In the genomic region with DNA sequence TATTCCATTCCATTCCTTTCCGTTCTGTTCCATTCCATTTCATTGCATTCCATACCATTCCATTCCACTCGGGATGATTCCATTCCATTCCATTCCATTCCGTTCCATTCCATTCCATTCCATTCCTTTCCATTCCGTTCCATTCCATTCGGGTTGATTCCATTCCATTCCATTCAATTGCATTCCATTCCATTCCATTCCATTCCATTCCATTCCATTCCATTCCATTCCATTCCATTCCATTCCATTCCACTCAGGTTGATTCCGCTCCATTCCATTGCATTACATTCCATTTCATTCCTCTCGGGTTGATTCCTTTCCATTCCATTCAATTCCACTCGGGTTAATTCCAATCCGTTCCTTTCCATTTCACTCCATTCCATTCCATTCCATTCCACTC, we compare ENCODE assay signal across 8 cellular contexts.
DNase-seq lines count a peak whose midpoint lies in the region; ATAC-seq and TF ChIP-seq lines count a peak whose summit lies in the region.
"Not testable (repeated sequence)": the region's sequence is repeated elsewhere in the genome, so short reads cannot be mapped to it uniquely, and the experiment has no call there.

No MANE protein-coding gene starts in this region.

- H3K36me3 Mint-ChIP-seq in activated T-helper 17 cell treated with anti-CD3 and anti-CD28 coated beads, Interleukin-2, amount 50 U/mL, for 72 hours (ENCODE audit: low read depth): not testable (repeated sequence)

- not testable (repeated sequence) for H3K23ac ChIP-seq in mesendoderm (ENCODE audit: low read length)

- H4K5ac ChIP-seq in mesendoderm (ENCODE audit: low read length): not testable (repeated sequence)

- H3K36me3 ChIP-seq in heart left ventricle; mesendoderm (ENCODE audit: control insufficient read depth, insufficient read depth, low read length); thoracic aorta: not testable (repeated sequence)

- H4K8ac ChIP-seq in mesendoderm (ENCODE audit: low read depth, low read length): not testable (repeated sequence)

- not testable (repeated sequence) for H3K4me2 ChIP-seq in mesendoderm (ENCODE audit: low read length)

- TF ChIP-seq POLR2A in heart left ventricle (IDR thresholded peaks at IDR 0.05): not testable (repeated sequence)

- not testable (repeated sequence) for H3K56ac ChIP-seq in mesendoderm (ENCODE audit: low read length)

- DNase-seq in heart left ventricle; thoracic aorta (ENCODE audit: low spot score): not testable (repeated sequence)
- DNase-seq in mesendoderm: peak; percentile 31

- H3K9me3 Mint-ChIP-seq in activated T-helper 17 cell treated with anti-CD3 and anti-CD28 coated beads, Interleukin-2, amount 50 U/mL, for 72 hours: peaks cover 34% of the 10 kb centered on the region

- not testable (repeated sequence) for H3K4me3 Mint-ChIP-seq in activated T-helper 17 cell treated with anti-CD3 and anti-CD28 coated beads, Interleukin-2, amount 50 U/mL, for 72 hours

- H3K27ac ChIP-seq in heart left ventricle; mesendoderm (ENCODE audit: low read depth, low read length); thoracic aorta: not testable (repeated sequence)

- not testable (repeated sequence) for H3K4ac ChIP-seq in mesendoderm (ENCODE audit: low read depth, low read length)

- intact Hi-C loops in heart left ventricle (cut with DNase I): not testable (repeated sequence)

- H2BK15ac ChIP-seq in mesendoderm (replicated peaks; ENCODE audit: low read depth): not testable (repeated sequence)

- H3K9me3 ChIP-seq in heart left ventricle (peaks cover 0 to 61% (median 32%) of the 10 kb centered on the region in 12 donors), thoracic aorta (peaks cover 20% of the 10 kb centered on the region)

- WGBS in heart left ventricle, 4 donors: 51 to 63% (median 58%) methylated on average over 9 of the region's 9 CpGs
- 100% methylated on average over 6 of the region's 9 CpGs for WGBS in mesendoderm (ENCODE audit: extremely low coverage, insufficient coverage, low lambda C conversion rate)

- not testable (repeated sequence) for H2BK5ac ChIP-seq in mesendoderm (ENCODE audit: low read length)

- not testable (repeated sequence) for H3K79me2 ChIP-seq in mesendoderm (ENCODE audit: control insufficient read depth, insufficient read depth, low read length)

- not testable (repeated sequence) for H3K4me3 ChIP-seq in heart left ventricle; mesendoderm (ENCODE audit: low read length); thoracic aorta

- H3K27me3 ChIP-seq in heart left ventricle; mesendoderm (ENCODE audit: insufficient read depth, low read length, poor library complexity); thoracic aorta (replicated peaks; ENCODE audit: insufficient read depth): not testable (repeated sequence)

- not testable (repeated sequence) for TF ChIP-seq CTCF in heart left ventricle (IDR thresholded peaks at IDR 0.05); thoracic aorta (IDR thresholded peaks at IDR 0.05)

- not testable (repeated sequence) for H2BK120ac ChIP-seq in mesendoderm (ENCODE audit: low read depth, low read length)

- not testable (repeated sequence) for H3K4me1 Mint-ChIP-seq in activated T-helper 17 cell treated with anti-CD3 and anti-CD28 coated beads, Interleukin-2, amount 50 U/mL, for 72 hours

- H3K18ac ChIP-seq in mesendoderm (ENCODE audit: low read length): not testable (repeated sequence)

- ATAC-seq in GM18498 (IDR thresholded peaks at IDR 0.05; ENCODE audit: unreplicated experiment): peak; percentile 35
- ATAC-seq in GM19395 (IDR thresholded peaks at IDR 0.05; ENCODE audit: unreplicated experiment): peak; percentile 35
- ATAC-seq in HG02763 (IDR thresholded peaks at IDR 0.05; ENCODE audit: unreplicated experiment): peak; percentile 31
- peak; percentile 26 for ATAC-seq in HG03521 (IDR thresholded peaks at IDR 0.05; ENCODE audit: unreplicated experiment)
- ATAC-seq in activated T-helper 17 cell treated with anti-CD3 and anti-CD28 coated beads, Interleukin-2, amount 50 U/mL, for 72 hours (replicated peaks): peak; percentile 43
- peak; percentile 48 to 68 (median 52) for ATAC-seq in heart left ventricle
- peak; percentile 34 for ATAC-seq in thoracic aorta (ENCODE audit: insufficient number of reproducible peaks, low FRiP score, low read depth)

- not testable (repeated sequence) for H3K4me1 ChIP-seq in heart left ventricle; mesendoderm (ENCODE audit: control insufficient read depth, low read depth, low read length); thoracic aorta (ENCODE audit: control insufficient read depth in 1 of 2, low read depth in 2 of 2)

- not testable (repeated sequence) for H3K79me1 ChIP-seq in mesendoderm (ENCODE audit: low read length)

- not testable (repeated sequence) for H2AK5ac ChIP-seq in mesendoderm (ENCODE audit: low read length)

- not testable (repeated sequence) for H3K27ac Mint-ChIP-seq in activated T-helper 17 cell treated with anti-CD3 and anti-CD28 coated beads, Interleukin-2, amount 50 U/mL, for 72 hours

- H3K27me3 Mint-ChIP-seq in activated T-helper 17 cell treated with anti-CD3 and anti-CD28 coated beads, Interleukin-2, amount 50 U/mL, for 72 hours: not testable (repeated sequence)

- not testable (repeated sequence) for H3K9ac ChIP-seq in mesendoderm (ENCODE audit: low read length)
